ENCODE assay signal across 8 cellular contexts in the genomic region with DNA sequence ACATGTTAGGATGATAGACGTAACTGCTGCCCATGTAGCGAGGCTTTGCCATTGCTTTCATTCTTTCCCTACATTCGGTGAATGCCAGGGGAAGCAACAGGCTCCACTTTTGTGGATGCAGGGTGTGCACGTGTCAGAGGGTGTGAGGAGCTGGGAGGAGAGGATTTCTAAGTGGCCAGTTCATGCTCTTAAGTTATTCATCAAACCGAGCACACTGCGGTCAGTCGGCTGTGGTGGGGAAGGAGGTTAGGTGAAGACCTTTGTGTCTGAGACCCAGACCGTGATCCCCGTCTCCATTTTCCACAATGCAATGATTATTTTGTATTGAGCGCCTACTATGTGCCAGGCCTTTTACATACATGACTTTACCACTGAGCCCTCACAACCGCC.
DNase-seq lines count a peak whose midpoint lies in the region; TF ChIP-seq lines count a peak whose summit lies in the region.

No MANE protein-coding gene starts in this region.

- H3K27ac ChIP-seq in OCI-LY1 (ENCODE audit: low read depth, low read length, poor library complexity, severe bottlenecking): no peak overlapping the region

- no peaks in the 10 kb centered on the region for H3K79me2 ChIP-seq in OCI-LY1 (ENCODE audit: insufficient read depth, low read length)

- peak overlapping the region; percentile 76 for H3K4me2 ChIP-seq in OCI-LY1 (ENCODE audit: low read length)

- in situ Hi-C loops in Caki2 (cut with HindIII; ENCODE audit: low pct_unique_long_range_greater_than_20kb, low sequenced_read_pairs): no loop called here

- H3K36me3 ChIP-seq in OCI-LY1 (ENCODE audit: insufficient read depth, low read length): no peaks in the 10 kb centered on the region

- H3K4me1 ChIP-seq in OCI-LY1 (ENCODE audit: insufficient read depth, low read length, severe bottlenecking): peaks cover 25% of the 10 kb centered on the region

- H3K27me3 ChIP-seq in OCI-LY1 (ENCODE audit: insufficient read depth, low read length): no peaks in the 10 kb centered on the region

- DNase-seq in Caki2 (ENCODE audit: low read depth) (peak; percentile 80), fibroblast of villous mesenchyme (ENCODE audit: low read depth) (no peak), pons (ENCODE audit: low spot score) (peak; percentile 21), NCI-H187 (lab: John Stamatoyannopoulos, UW) (no peak), NCI-H1694 (lab: John Stamatoyannopoulos, UW) (no peak), amygdala (lab: John Stamatoyannopoulos, UW) (no peak)
- no peak for DNase-seq in stimulated activated CD8-positive, alpha-beta memory T cell treated with anti-CD3 and anti-CD28 coated beads, Interleukin-4, amount 100 ng/mL, for 48 hours

- H2AFZ ChIP-seq in OCI-LY1 (ENCODE audit: low read length): no peak overlapping the region

- H3K4me3 ChIP-seq in OCI-LY1 (ENCODE audit: low read depth, low read length, poor library complexity, severe bottlenecking) (peak overlapping the region; percentile 83), fibroblast of villous mesenchyme (ENCODE audit: low read depth, low read length) (peak overlapping the region; percentile 21)

- no peaks in the 10 kb centered on the region for H3K9me2 ChIP-seq in OCI-LY1 (ENCODE audit: low read depth, low read length)

- no peaks in the 10 kb centered on the region for H4K20me1 ChIP-seq in OCI-LY1 (ENCODE audit: insufficient read depth, low read length)

- peak overlapping the region; percentile 23; the same call in 1 of the 2 replicates for H3K9ac ChIP-seq in OCI-LY1 (ENCODE audit: low read length)

- TF ChIP-seq CTCF in OCI-LY1 (IDR thresholded peaks at IDR 0.05; ENCODE audit: low read length) (no peak), fibroblast of villous mesenchyme (IDR thresholded peaks at IDR 0.05; ENCODE audit: insufficient read depth, low read depth, low read length) (no peak)

- H3K9me3 ChIP-seq in OCI-LY1 (ENCODE audit: low read length): no peaks in the 10 kb centered on the region

- H3F3A ChIP-seq in OCI-LY1 (ENCODE audit: insufficient read depth, low read length): peaks cover 4% of the 10 kb centered on the region; the same call in 1 of the 2 replicates

Comparison
In these comparisons a context has a peak if more than half of its experiments do, and no peak if none do; other contexts are left out.
1. DNase-seq: peak in Caki2 (single experiment) and pons (single experiment); none in fibroblast of villous mesenchyme (single experiment), NCI-H187 (0 of 2), NCI-H1694 (single experiment), amygdala (0 of 56) and stimulated activated CD8-positive, alpha-beta memory T cell treated with anti-CD3 and anti-CD28 coated beads, Interleukin-4, amount 100 ng/mL, for 48 hours (single experiment).